21 cellular contexts compared by ENCODE assay signal in the genomic region with DNA sequence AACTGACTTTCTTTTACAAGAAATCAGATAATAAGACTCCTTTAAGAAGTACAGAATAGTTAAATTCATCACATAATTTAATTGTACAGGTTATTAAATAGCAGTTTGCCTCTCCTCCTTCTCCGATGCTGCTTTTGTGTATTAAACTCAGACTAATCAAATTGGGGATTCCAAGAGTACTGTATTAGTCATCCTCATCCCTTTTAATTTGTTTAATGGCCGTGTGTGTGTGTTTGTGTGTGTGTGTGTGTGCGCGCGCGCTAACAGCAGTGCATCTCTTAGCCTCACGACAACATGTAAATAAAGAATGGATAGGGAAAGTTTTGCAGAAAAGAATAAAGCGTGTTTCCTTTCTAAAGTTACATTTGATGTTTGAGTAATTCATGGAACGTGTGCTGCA.
DNase-seq lines count a peak whose midpoint lies in the region; ATAC-seq and TF ChIP-seq lines count a peak whose summit lies in the region.
"Had no signal": no experiment of that assay in that cellular context is flagged by ENCODE, and none has a peak within 500 bp of the region (broad histone marks: within the 10 kb centered on the region; RNA-seq: fewer than 3 reads in every experiment).

No MANE protein-coding gene starts in this region.

- ATAC-seq in GM19328 (IDR thresholded peaks at IDR 0.05; ENCODE audit: unreplicated experiment) (no peak), GM21360 (IDR thresholded peaks at IDR 0.05; ENCODE audit: unreplicated experiment) (no peak)
- ATAC-seq: GM12878, HCT116 had no signal

- no peak for TF ChIP-seq CTCF in PC-9 (conservative IDR thresholded peaks at IDR 0.05)
- no peak for TF ChIP-seq CTCF in brain (conservative IDR thresholded peaks at IDR 0.05)
- no peak for TF ChIP-seq CTCF in RWPE1 (conservative IDR thresholded peaks at IDR 0.05; ENCODE audit: low read depth)

- BruUV-seq in PC-9 (replicated peaks; lab: Mats Ljungman, UMichigan) = no TSS peak

- CTCF ChIA-PET in PC-9 (lab: Charles Lee) = no interaction called here
- CTCF ChIA-PET in RWPE1 (lab: Yijun Ruan, JAX) = no interaction called here

- no peaks in the 10 kb centered on the region for H3K27me3 ChIP-seq in PC-9 (ENCODE audit: insufficient read depth, low read depth)
- H3K27me3 ChIP-seq: BLaER1 treated with 17β-estradiol and CSF1 and Interleukin-3, amounts not matched to agents 10 nM and 100 nM had no signal

- POLR2A ChIA-PET in PC-9 (lab: Charles Lee; ENCODE audit: unreplicated experiment) (no interaction called here), RWPE1 (lab: Yijun Ruan, JAX; ENCODE audit: low non-redundant PET) (no interaction called here)

- 0 out of 2 replicates have a peak overlapping the region, but pooled peaks have one; percentile 43 for H2AFZ ChIP-seq in PC-9
- H2AFZ ChIP-seq: GM23248 had no signal

- H3K36me3 ChIP-seq in PC-9 (ENCODE audit: low read depth) = no peaks in the 10 kb centered on the region
- H3K36me3 ChIP-seq: BLaER1 treated with 17β-estradiol and CSF1 and Interleukin-3, amounts not matched to agents 10 nM and 100 nM had no signal

- no peak overlapping the region for H3K27ac ChIP-seq in PC-9
- H3K27ac ChIP-seq in RWPE1 = no peak overlapping the region
- H3K27ac ChIP-seq: 22Rv1; BLaER1 treated with 17β-estradiol and CSF1 and Interleukin-3, amounts not matched to agents 10 nM and 100 nM; GM23248 had no signal

- no peaks in the 10 kb centered on the region for H3K9me2 ChIP-seq in PC-9 (ENCODE audit: insufficient read depth)

- H3K79me2 ChIP-seq in PC-9 (ENCODE audit: low read depth) = no peaks in the 10 kb centered on the region

- no peak overlapping the region for H3K4me2 ChIP-seq in PC-9
- H3K4me2 ChIP-seq: BLaER1 treated with 17β-estradiol and CSF1 and Interleukin-3, amounts not matched to agents 10 nM and 100 nM had no signal

- no peaks in the 10 kb centered on the region for H3K9me3 ChIP-seq in PC-9 (ENCODE audit: insufficient read depth, low read depth)
- H3K9me3 ChIP-seq: BLaER1 treated with 17β-estradiol and CSF1 and Interleukin-3, amounts not matched to agents 10 nM and 100 nM had no signal

- peaks cover 7% of the 10 kb centered on the region for H3K27me3 Mint-ChIP-seq in brain
- H3K27me3 Mint-ChIP-seq: B cell; CD4-positive, alpha-beta T cell had no signal

- DNase-seq in NCI-H82 (lab: John Stamatoyannopoulos, UW) = peak; percentile 51
- no peak for DNase-seq in NCI-H82 treated with DMSO at 0.1 percent for 48 hours (lab: John Stamatoyannopoulos, UW; ENCODE audit: unreplicated experiment)
- DNase-seq in PC-9 = no peak
- DNase-seq in RWPE1 (ENCODE audit: low spot score) = no peak
- DNase-seq: CD4-positive, alpha-beta T cell; CD8-positive, alpha-beta memory T cell; DMS 273 treated with DMSO at 0.1 percent for 48 hours; DMS79; EL; GDM1; GM23248; H9 had no signal

- peak overlapping the region in 2 of 5 experiments; percentile 17 to 92 for H3K27ac Mint-ChIP-seq in brain
- H3K27ac Mint-ChIP-seq: B cell; CD14-positive monocyte; CD4-positive, alpha-beta T cell; CD8-positive, alpha-beta memory T cell had no signal

- no peaks in the 10 kb centered on the region for H4K20me1 ChIP-seq in PC-9 (ENCODE audit: insufficient read depth)
- H4K20me1 ChIP-seq: BLaER1 treated with 17β-estradiol and CSF1 and Interleukin-3, amounts not matched to agents 10 nM and 100 nM had no signal

- H3K4me1 Mint-ChIP-seq in brain = peaks cover 11% of the 10 kb centered on the region
- H3K4me1 Mint-ChIP-seq: CD14-positive monocyte; CD8-positive, alpha-beta memory T cell; H9 had no signal

- no peaks in the 10 kb centered on the region for H3K4me1 ChIP-seq in PC-9 (replicated peaks; ENCODE audit: insufficient read depth)

- intact Hi-C loops in PC-9 (cut with micrococcal nuclease; ENCODE audit: unreplicated experiment) = no loop called here

- peak overlapping the region in 4 of 5 experiments; percentile 3 to 78 (median 33) for H3K4me3 Mint-ChIP-seq in brain
- H3K4me3 Mint-ChIP-seq: B cell; CD14-positive monocyte; CD4-positive, alpha-beta T cell; CD8-positive, alpha-beta memory T cell; H9 had no signal

- no peak overlapping the region for H3K4me3 ChIP-seq in PC-9
- H3K4me3 ChIP-seq: BLaER1 treated with 17β-estradiol and CSF1 and Interleukin-3, amounts not matched to agents 10 nM and 100 nM; GM12878; GM23248 had no signal

- H3K36me3 Mint-ChIP-seq in brain = no peaks in the 10 kb centered on the region
- H3K36me3 Mint-ChIP-seq: CD14-positive monocyte; CD8-positive, alpha-beta memory T cell had no signal

- peaks cover 0 to 3% (median 0%) of the 10 kb centered on the region in 5 experiments for H3K9me3 Mint-ChIP-seq in brain
- H3K9me3 Mint-ChIP-seq: CD4-positive, alpha-beta T cell; H9 had no signal

- H3F3A ChIP-seq in PC-9 (ENCODE audit: insufficient read depth, low read depth) = no peaks in the 10 kb centered on the region
